38 cellular contexts compared by ENCODE assay signal in genomic region chr1:4021895-4022268, GRCh38.
"Had no signal": no experiment of that assay in that cellular context is flagged by ENCODE, and none has a peak within 500 bp of the region (broad histone marks: within the 10 kb centered on the region; RNA-seq: fewer than 3 reads in every experiment).

No MANE protein-coding gene starts in this region.

- H3K4me3 Mint-ChIP-seq: activated B cell treated with CpG ODN at 0.5 μM for 24 hours; activated CD4-positive, alpha-beta memory T cell treated with anti-CD3 and anti-CD28 coated beads for 36 hours; activated CD4-positive, alpha-beta T cell treated with anti-CD3 and anti-CD28 coated beads, Interleukin-2, amount 10 ng/mL, durations not matched to agents 24 days and 14 days; activated CD8-positive, alpha-beta T cell treated with anti-CD3 and anti-CD28 coated beads for 36 hours; activated naive CD4-positive, alpha-beta T cell treated with anti-CD3 and anti-CD28 coated beads, Interleukin-2, amount 10 ng/mL, durations not matched to agents 7 days and 5 days; activated naive CD4-positive, alpha-beta T cell treated with anti-CD3 and anti-CD28 coated beads, Interleukin-2, amount 50 U/mL, for 24 hours; activated naive CD8-positive, alpha-beta T cell; activated naive CD8-positive, alpha-beta T cell treated with anti-CD3 and anti-CD28 coated beads, Interleukin-2, amount 10 ng/mL, durations not matched to agents 7 days and 5 days; activated naive CD8-positive, alpha-beta T cell treated with anti-CD3 and anti-CD28 coated beads, Interleukin-2, amount 50 U/mL, for 24 hours; activated T-cell treated with anti-CD3 and anti-CD28 coated beads, Interleukin-2, amount 50 U/mL, for 4 hours; activated T-cell treated with anti-CD3 and anti-CD28 coated beads, Interleukin-2, amount 50 U/mL, for 72 hours; activated T-helper 1 cell treated with anti-CD3 and anti-CD28 coated beads, Interleukin-12 subunit alpha, Interleukin-12 subunit beta, Interleukin-2, Interleukin-4 antibody, amounts not matched to agents 30 ng/mL and 10 ng/mL and 1 ng/mL, durations not matched to agents 14 hours and 24 hours and 36 hours; activated T-helper 17 cell treated with anti-CD3 and anti-CD28 coated beads, Interleukin-2, amount 50 U/mL, for 72 hours; brain; central memory CD8-positive, alpha-beta T cell; T-helper 1 cell treated with Interleukin-12 subunit alpha and Interleukin-12 subunit beta and Interleukin-4 antibody, amounts not matched to agents 30 μg/mL and 1 μg/mL, for 36 hours; T-helper 2 cell treated with Interferon-gamma antibody and Interleukin-4, amounts not matched to agents 5 μg/mL and 100 μg/mL, for 36 hours had no signal

- H3K4me1 Mint-ChIP-seq: activated CD4-positive, alpha-beta T cell treated with anti-CD3 and anti-CD28 coated beads, Interleukin-2, amount 10 ng/mL, durations not matched to agents 24 days and 14 days; activated naive CD4-positive, alpha-beta T cell treated with anti-CD3 and anti-CD28 coated beads, Interleukin-2, amount 10 ng/mL, durations not matched to agents 7 days and 5 days; activated naive CD4-positive, alpha-beta T cell treated with anti-CD3 and anti-CD28 coated beads, Interleukin-2, amount 50 U/mL, for 24 hours; activated naive CD8-positive, alpha-beta T cell treated with anti-CD3 and anti-CD28 coated beads, Interleukin-2, amount 50 U/mL, for 24 hours; activated T-helper 17 cell treated with anti-CD3 and anti-CD28 coated beads, Interleukin-2, amount 50 U/mL, for 72 hours; brain had no signal

- H3K27ac ChIP-seq: ascending aorta, cardiac muscle cell, VCaP had no signal

- H3K4me3 ChIP-seq: ascending aorta, cardiac muscle cell had no signal

- FAIRE-seq: bronchial epithelial cell, TTC549 had no signal

- H3K36me3 Mint-ChIP-seq: activated CD4-positive, alpha-beta memory T cell treated with anti-CD3 and anti-CD28 coated beads for 36 hours; activated naive CD4-positive, alpha-beta T cell treated with anti-CD3 and anti-CD28 coated beads, Interleukin-2, amount 10 ng/mL, durations not matched to agents 7 days and 5 days; activated naive CD4-positive, alpha-beta T cell treated with anti-CD3 and anti-CD28 coated beads, Interleukin-2, amount 50 U/mL, for 24 hours; activated naive CD8-positive, alpha-beta T cell; activated naive CD8-positive, alpha-beta T cell treated with anti-CD3 and anti-CD28 coated beads, Interleukin-2, amount 10 ng/mL, durations not matched to agents 7 days and 5 days; brain had no signal

- DNase-seq: activated B cell treated with CpG ODN at 0.5 μM for 24 hours; activated CD4-positive, alpha-beta memory T cell treated with anti-CD3 and anti-CD28 coated beads for 36 hours; activated CD4-positive, alpha-beta T cell treated with anti-CD3 and anti-CD28 coated beads for 4 hours; activated CD4-positive, alpha-beta T cell treated with anti-CD3 and anti-CD28 coated beads, Interleukin-2, amount 10 ng/mL, durations not matched to agents 24 days and 14 days; activated CD4-positive, alpha-beta T cell treated with anti-CD3 and anti-CD28 coated beads, Interleukin-2, amount 50 U/mL, for 1 hour; activated CD4-positive, alpha-beta T cell treated with anti-CD3 and anti-CD28 coated beads, Interleukin-2, amount 50 U/mL, for 4 hours; activated CD4-positive, CD25-positive, alpha-beta regulatory T cell treated with anti-CD3 and anti-CD28 coated beads, Interleukin-2, amount 50 U/mL, for 72 hours; activated CD8-positive, alpha-beta memory T cell treated with anti-CD3 and anti-CD28 coated beads, Interleukin-2, amount 50 U/mL, for 4 hours; activated CD8-positive, alpha-beta T cell treated with anti-CD3 and anti-CD28 coated beads for 36 hours; activated effector memory CD4-positive, alpha-beta T cell treated with Interleukin-2 at 50 U/mL for 16 hours; activated gamma-delta T cell; activated naive CD4-positive, alpha-beta T cell treated with anti-CD3 and anti-CD28 coated beads, Interleukin-2, amount 10 ng/mL, durations not matched to agents 7 days and 5 days; activated naive CD4-positive, alpha-beta T cell treated with Interleukin-2 at 50 U/mL for 16 hours; activated naive CD8-positive, alpha-beta T cell treated with anti-CD3 and anti-CD28 coated beads, Interleukin-2, amount 10 ng/mL, durations not matched to agents 7 days and 5 days; activated naive CD8-positive, alpha-beta T cell treated with anti-CD3 and anti-CD28 coated beads, Interleukin-2, amount 50 U/mL, for 24 hours; activated T-cell treated with anti-CD3 and anti-CD28 coated beads for 4 hours; activated T-cell treated with anti-CD3 and anti-CD28 coated beads, Interleukin-2, amount 50 U/mL, for 1 hour; activated T-cell treated with anti-CD3 and anti-CD28 coated beads, Interleukin-2, amount 50 U/mL, for 4 hours; activated T-cell treated with anti-CD3 and anti-CD28 coated beads, Interleukin-2, amount 50 U/mL, for 72 hours; amygdala; caudate nucleus; cerebellar nuclear complex; T-helper 1 cell; T-helper 2 cell; T-helper 9 cell had no signal

- H3K4me1 ChIP-seq: ascending aorta had no signal

- H3K27ac Mint-ChIP-seq: activated B cell treated with CpG ODN at 0.5 μM for 24 hours; activated CD4-positive, alpha-beta memory T cell treated with anti-CD3 and anti-CD28 coated beads for 36 hours; activated CD4-positive, alpha-beta T cell treated with anti-CD3 and anti-CD28 coated beads, Interleukin-2, amount 10 ng/mL, durations not matched to agents 24 days and 14 days; activated CD8-positive, alpha-beta T cell treated with anti-CD3 and anti-CD28 coated beads for 36 hours; activated naive CD4-positive, alpha-beta T cell treated with anti-CD3 and anti-CD28 coated beads, Interleukin-2, amount 10 ng/mL, durations not matched to agents 7 days and 5 days; activated naive CD4-positive, alpha-beta T cell treated with anti-CD3 and anti-CD28 coated beads, Interleukin-2, amount 50 U/mL, for 24 hours; activated naive CD8-positive, alpha-beta T cell; activated naive CD8-positive, alpha-beta T cell treated with anti-CD3 and anti-CD28 coated beads, Interleukin-2, amount 10 ng/mL, durations not matched to agents 7 days and 5 days; activated naive CD8-positive, alpha-beta T cell treated with anti-CD3 and anti-CD28 coated beads, Interleukin-2, amount 50 U/mL, for 24 hours; activated T-cell treated with anti-CD3 and anti-CD28 coated beads, Interleukin-2, amount 50 U/mL, for 72 hours; activated T-helper 1 cell treated with anti-CD3 and anti-CD28 coated beads, Interleukin-12 subunit alpha, Interleukin-12 subunit beta, Interleukin-2, Interleukin-4 antibody, amounts not matched to agents 30 ng/mL and 10 ng/mL and 1 ng/mL, durations not matched to agents 14 hours and 24 hours and 36 hours; activated T-helper 17 cell treated with anti-CD3 and anti-CD28 coated beads, Interleukin-2, amount 50 U/mL, for 72 hours; brain; T-helper 1 cell treated with Interleukin-12 subunit alpha and Interleukin-12 subunit beta and Interleukin-4 antibody, amounts not matched to agents 30 μg/mL and 1 μg/mL, for 36 hours; T-helper 2 cell treated with Interferon-gamma antibody and Interleukin-4, amounts not matched to agents 5 μg/mL and 100 μg/mL, for 36 hours had no signal

- H3K27me3 ChIP-seq: ascending aorta, cardiac muscle cell had no signal

- H3K9me3 ChIP-seq: ascending aorta had no signal

- H3K27me3 Mint-ChIP-seq: activated B cell treated with CpG ODN at 0.5 μM for 24 hours; activated CD4-positive, alpha-beta T cell treated with anti-CD3 and anti-CD28 coated beads, Interleukin-2, amount 10 ng/mL, durations not matched to agents 24 days and 14 days; activated naive CD4-positive, alpha-beta T cell treated with anti-CD3 and anti-CD28 coated beads, Interleukin-2, amount 50 U/mL, for 24 hours; activated naive CD8-positive, alpha-beta T cell treated with anti-CD3 and anti-CD28 coated beads, Interleukin-2, amount 10 ng/mL, durations not matched to agents 7 days and 5 days had no signal

- ATAC-seq: activated CD8-positive, alpha-beta T cell treated with anti-CD3 and anti-CD28 coated beads for 36 hours; activated naive CD8-positive, alpha-beta T cell treated with anti-CD3 and anti-CD28 coated beads, Interleukin-2, amount 50 U/mL, for 24 hours; activated T-cell treated with anti-CD3 and anti-CD28 coated beads, Interleukin-2, amount 50 U/mL, for 4 hours; activated T-cell treated with anti-CD3 and anti-CD28 coated beads, Interleukin-2, amount 50 U/mL, for 72 hours; activated T-helper 17 cell treated with anti-CD3 and anti-CD28 coated beads, Interleukin-2, amount 50 U/mL, for 72 hours had no signal

- H3K36me3 ChIP-seq: ascending aorta, cardiac muscle cell had no signal

- H3K9me3 Mint-ChIP-seq: activated B cell treated with CpG ODN at 0.5 μM for 24 hours; activated CD4-positive, alpha-beta memory T cell treated with anti-CD3 and anti-CD28 coated beads for 36 hours; activated CD4-positive, alpha-beta T cell treated with anti-CD3 and anti-CD28 coated beads, Interleukin-2, amount 10 ng/mL, durations not matched to agents 24 days and 14 days; activated CD8-positive, alpha-beta T cell treated with anti-CD3 and anti-CD28 coated beads for 36 hours; activated naive CD4-positive, alpha-beta T cell treated with anti-CD3 and anti-CD28 coated beads, Interleukin-2, amount 10 ng/mL, durations not matched to agents 7 days and 5 days; activated naive CD4-positive, alpha-beta T cell treated with anti-CD3 and anti-CD28 coated beads, Interleukin-2, amount 50 U/mL, for 24 hours; activated naive CD8-positive, alpha-beta T cell treated with anti-CD3 and anti-CD28 coated beads, Interleukin-2, amount 10 ng/mL, durations not matched to agents 7 days and 5 days; activated naive CD8-positive, alpha-beta T cell treated with anti-CD3 and anti-CD28 coated beads, Interleukin-2, amount 50 U/mL, for 24 hours; activated T-cell treated with anti-CD3 and anti-CD28 coated beads, Interleukin-2, amount 50 U/mL, for 4 hours; activated T-cell treated with anti-CD3 and anti-CD28 coated beads, Interleukin-2, amount 50 U/mL, for 72 hours; activated T-helper 1 cell treated with anti-CD3 and anti-CD28 coated beads, Interleukin-12 subunit alpha, Interleukin-12 subunit beta, Interleukin-2, Interleukin-4 antibody, amounts not matched to agents 30 ng/mL and 10 ng/mL and 1 ng/mL, durations not matched to agents 14 hours and 24 hours and 36 hours; activated T-helper 17 cell treated with anti-CD3 and anti-CD28 coated beads, Interleukin-2, amount 50 U/mL, for 72 hours; central memory CD8-positive, alpha-beta T cell; T-helper 1 cell treated with Interleukin-12 subunit alpha and Interleukin-12 subunit beta and Interleukin-4 antibody, amounts not matched to agents 30 μg/mL and 1 μg/mL, for 36 hours; T-helper 2 cell treated with Interferon-gamma antibody and Interleukin-4, amounts not matched to agents 5 μg/mL and 100 μg/mL, for 36 hours had no signal
